ENCODE assay signal across 8 cellular contexts in the genomic region with DNA sequence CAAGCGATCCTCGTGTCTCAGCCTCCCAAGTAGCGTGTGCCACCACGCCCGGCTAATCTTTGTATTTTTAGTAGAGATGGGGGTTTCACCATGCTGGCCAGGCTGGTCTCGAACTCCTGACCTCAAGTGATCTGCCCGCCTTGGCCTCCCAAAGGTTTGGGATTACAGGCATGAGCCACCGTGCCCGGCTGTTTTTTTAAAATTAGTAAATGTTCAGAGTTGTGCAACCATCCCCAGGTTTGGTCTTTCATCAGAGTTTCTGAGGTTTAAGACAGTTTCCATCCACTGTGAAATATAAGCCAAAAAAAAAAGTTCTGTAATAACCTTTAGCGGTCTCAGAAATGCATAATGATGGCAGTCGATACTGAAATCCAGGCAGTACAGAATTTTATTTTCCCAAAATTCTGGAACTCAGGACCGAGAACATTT. TPM values are rescaled to one million over a fixed set of nuclear protein-coding genes. Genes with fewer than 3 reads are reported as not detected.
DNase-seq lines count a peak whose midpoint lies in the region; ATAC-seq and TF ChIP-seq lines count a peak whose summit lies in the region.

No MANE protein-coding gene starts in this region.

- H3K9me3 ChIP-seq in heart right ventricle = no peaks in the 10 kb centered on the region
- H3K9me3 ChIP-seq in stomach = no peaks in the 10 kb centered on the region

- WGBS in heart right ventricle, 2 donors = 63 to 66% methylated on average over 12 of the region's 12 CpGs
- 48 to 53% (median 52%) methylated on average over 12 of the region's 12 CpGs for WGBS in stomach, 5 donors

- DNase-seq in heart right ventricle (peak; percentile 5 to 12), cardiac septum (ENCODE audit: low spot score) (no peak), HuH-7.5 (ENCODE audit: low spot score) (peak; percentile 28), kidney epithelial cell (ENCODE audit: low read depth) (no peak), stomach (no peak)
- DNase-seq in activated naive CD4-positive, alpha-beta T cell treated with anti-CD3 and anti-CD28 coated beads, Interleukin-2, amount 50 U/mL, for 72 hours (ENCODE audit: low spot score in 2 of 2) = peak in 1 of 2 donors; percentile 63

- intact Hi-C loops in heart right ventricle (cut with DNase I) = loop anchor here in 3 of 10 donors (5.0 kb wide), 2 partner anchors 38 to 53 kb away; partner anchors contain the start of gene RIT1 (in 2 of the 3)
- intact Hi-C loops in cardiac septum (cut with DNase I) = no loop called here
- intact Hi-C loops in stomach (cut with DNase I; ENCODE audit: low total_unique reads) = no loop called here

- H3K9me3 Mint-ChIP-seq in activated naive CD4-positive, alpha-beta T cell treated with anti-CD3 and anti-CD28 coated beads, Interleukin-2, amount 50 U/mL, for 72 hours = no peaks in the 10 kb centered on the region

- H3K27ac Mint-ChIP-seq in activated naive CD4-positive, alpha-beta T cell treated with anti-CD3 and anti-CD28 coated beads, Interleukin-2, amount 50 U/mL, for 72 hours = peak overlapping the region; percentile 88 to 91

- TF ChIP-seq POLR2A in stomach (IDR thresholded peaks at IDR 0.05) = no peak

- no peak for ATAC-seq in heart right ventricle
- peak; percentile 12 to 21 for ATAC-seq in activated naive CD4-positive, alpha-beta T cell treated with anti-CD3 and anti-CD28 coated beads, Interleukin-2, amount 50 U/mL, for 72 hours
- ATAC-seq in GM21737 (IDR thresholded peaks at IDR 0.05; ENCODE audit: unreplicated experiment) = no peak
- ATAC-seq in GM18502 (IDR thresholded peaks at IDR 0.05; ENCODE audit: poor library complexity, unreplicated experiment) = no peak

- peak overlapping the region in 9 of 10 donors; percentile 32 to 59 (median 52) for H3K4me3 ChIP-seq in heart right ventricle
- peak overlapping the region; percentile 49 for H3K4me3 ChIP-seq in kidney epithelial cell (ENCODE audit: low read depth, low read length)
- peak overlapping the region; percentile 38 to 48 (median 46) for H3K4me3 ChIP-seq in stomach

- peaks cover 12 to 14% of the 10 kb centered on the region in 2 donors for H3K36me3 Mint-ChIP-seq in activated naive CD4-positive, alpha-beta T cell treated with anti-CD3 and anti-CD28 coated beads, Interleukin-2, amount 50 U/mL, for 72 hours

- H3K27ac ChIP-seq in heart right ventricle (peak overlapping the region; percentile 63 to 96 (median 94)), stomach (peak overlapping the region; percentile 64 to 94 (median 90))

- no peak for TF ChIP-seq EP300 in stomach (IDR thresholded peaks at IDR 0.05)

- H3K36me3 ChIP-seq in heart right ventricle = peaks cover 0 to 21% (median 10%) of the 10 kb centered on the region in 9 donors
- no peaks in the 10 kb centered on the region for H3K36me3 ChIP-seq in kidney epithelial cell (ENCODE audit: control insufficient read depth, insufficient read depth, low read length)
- H3K36me3 ChIP-seq in stomach = peaks cover 1 to 15% (median 12%) of the 10 kb centered on the region in 4 donors

- H3K27me3 ChIP-seq in heart right ventricle (no peaks in the 10 kb centered on the region), kidney epithelial cell (ENCODE audit: control insufficient read depth, insufficient read depth, low read length) (no peaks in the 10 kb centered on the region), stomach (peaks cover 0 to 13% (median 6%) of the 10 kb centered on the region in 3 donors)

- H3K4me1 ChIP-seq in heart right ventricle (peaks cover 0 to 50% (median 47%) of the 10 kb centered on the region in 9 donors), stomach (peaks cover 14 to 51% (median 31%) of the 10 kb centered on the region in 4 donors)

- no peak for TF ChIP-seq CTCF in heart right ventricle (IDR thresholded peaks at IDR 0.05)
- no peak for TF ChIP-seq CTCF in kidney epithelial cell (IDR thresholded peaks at IDR 0.05; ENCODE audit: insufficient read depth, low read length, poor library complexity, severe bottlenecking)
- TF ChIP-seq CTCF in stomach (IDR thresholded peaks at IDR 0.05) = no peak

RNA-seq across cellular contexts. Expression of gene SYT11, which starts 0.5 kb away (rescaled TPM):
- total RNA-seq in heart right ventricle (10 to 100 TPM in 9 of 10 donors, 1 to 10 TPM in 1; 9.2 to 19.4 (median 12.8) TPM), cardiac septum (24.4 TPM), kidney epithelial cell (23.4 and 28.1 TPM in 2 replicates), stomach (10 to 100 TPM in 1 of 5 donors, 1 to 10 TPM in 4; 1.3 to 12.9 (median 3.5) TPM)
- polyA plus RNA-seq in heart right ventricle (1 to 10 TPM; 1.8 to 9.5 TPM), stomach (1 to 10 TPM in 2 of 3 donors, under 1 TPM in 1; 0.76 to 1.9 (median 1.1) TPM)
- total RNA-seq in activated naive CD4-positive, alpha-beta T cell treated with anti-CD3 and anti-CD28 coated beads, Interleukin-2, amount 50 U/mL, for 72 hours = 10 to 100 TPM; 20.9 to 21.5 TPM

RNA-seq across cellular contexts. Expression of gene GON4L, which starts 1.8 kb away (rescaled TPM):
- total RNA-seq in heart right ventricle = 10 to 100 TPM; 21.6 to 30.7 (median 28.1) TPM
- 10 to 100 TPM in 1 of 2 donors, 1 to 10 TPM in 1; 8.8 to 25.5 TPM for polyA plus RNA-seq in heart right ventricle
- total RNA-seq in cardiac septum = 29.5 TPM
- total RNA-seq in activated naive CD4-positive, alpha-beta T cell treated with anti-CD3 and anti-CD28 coated beads, Interleukin-2, amount 50 U/mL, for 72 hours = 10 to 100 TPM; 63.7 to 80.4 TPM
- total RNA-seq in kidney epithelial cell = 25.3 and 27.7 TPM in 2 replicates
- total RNA-seq in stomach = 10 to 100 TPM; 29.0 to 68.7 (median 57.2) TPM
- 10 to 100 TPM in 2 of 3 donors, 1 to 10 TPM in 1; 9.3 to 14.5 (median 11.0) TPM for polyA plus RNA-seq in stomach

RNA-seq across cellular contexts. Expression of gene RIT1, which starts 52.3 kb away (rescaled TPM):
- total RNA-seq in heart right ventricle (10 to 100 TPM; 12.8 to 32.3 (median 21.9) TPM), cardiac septum (26.2 TPM), kidney epithelial cell (34.8 and 38.8 TPM in 2 replicates), stomach (100 to 1,000 TPM in 1 of 5 donors, 10 to 100 TPM in 3, not detected in 1; 23.9 to 108 (median 48.2) TPM)
- polyA plus RNA-seq in heart right ventricle (10 to 100 TPM; 11.5 to 17.0 TPM), stomach (10 to 100 TPM; 13.1 to 14.1 (median 13.8) TPM)
- 10 to 100 TPM; 33.1 to 49.2 TPM for total RNA-seq in activated naive CD4-positive, alpha-beta T cell treated with anti-CD3 and anti-CD28 coated beads, Interleukin-2, amount 50 U/mL, for 72 hours

Comparison
In these comparisons a context has a peak if more than half of its experiments do, and no peak if none do; other contexts are left out.
1. DNase-seq: peak in heart right ventricle (2 of 2) and HuH-7.5 (single experiment); none in cardiac septum (single experiment), kidney epithelial cell (single experiment) and stomach (single experiment).
2. ATAC-seq: peak in activated naive CD4-positive, alpha-beta T cell treated with anti-CD3 and anti-CD28 coated beads, Interleukin-2, amount 50 U/mL, for 72 hours (2 of 2); none in heart right ventricle (0 of 8), GM21737 (single experiment) and GM18502 (single experiment).
3. Peak in every context shown above with its lines, with median percentiles within 50 percentile points of each other: H3K4me3 ChIP-seq.